ENCODE assay signal across 10 cellular contexts in genomic region chr11:76664578-76665061, GRCh38. TPM values are rescaled to one million over a fixed set of nuclear protein-coding genes. Genes with fewer than 3 reads are reported as not detected.
DNase-seq lines count a peak whose midpoint lies in the region; ATAC-seq, FAIRE-seq and TF ChIP-seq lines count a peak whose summit lies in the region.
"Had no signal": no experiment of that assay in that cellular context is flagged by ENCODE, and none has a peak within 500 bp of the region (broad histone marks: within the 10 kb centered on the region; RNA-seq: fewer than 3 reads in every experiment).

No MANE protein-coding gene starts in this region.

- no peak overlapping the region for H2BK5ac ChIP-seq in H1 (ENCODE audit: low read depth, low read length)

- no peak overlapping the region for H4K8ac ChIP-seq in H1 (ENCODE audit: extremely low read depth, insufficient read depth, low read length)

- no peak overlapping the region for H4K91ac ChIP-seq in H1 (replicated peaks; ENCODE audit: insufficient read length, low read length)

- H3K56ac ChIP-seq in H1 (replicated peaks; ENCODE audit: insufficient read length, low read depth, low read length) = no peak overlapping the region

- TF ChIP-seq CTCF in Peyer's patch (IDR thresholded peaks at IDR 0.05) (no peak), H1 (IDR thresholded peaks at IDR 0.05; ENCODE audit: control extremely low read depth in 1 of 3, insufficient read depth in 1 of 3, low read depth in 1 of 3, low read length in 3 of 3) (no peak), sigmoid colon (IDR thresholded peaks at IDR 0.05) (no peak), prostate gland (IDR thresholded peaks at IDR 0.05) (no peak)

- H4K5ac ChIP-seq in H1 (ENCODE audit: insufficient read length, low read depth, low read length) = no peak overlapping the region

- CTCF ChIA-PET in H1 (lab: Charles Lee; ENCODE audit: partially characterized antibody) = interaction anchor here (1.4 to 3.8 kb wide), 3 partner anchors 9 to 65 kb away, joined by 4 to 16 read pairs (median 4); no protein-coding TSS in a partner anchor

- H2AK5ac ChIP-seq in H1 (ENCODE audit: low read depth, low read length) = no peak overlapping the region

- H3K4me1 ChIP-seq in Peyer's patch (peaks cover 0 to 8% (median 6%) of the 10 kb centered on the region in 4 donors), H1 (replicated peaks in 1 of 4; ENCODE audit: control insufficient read depth in 3 of 4, insufficient read depth in 4 of 4, low read length in 3 of 4) (peaks cover 0 to 9% (median 1%) of the 10 kb centered on the region in 4 experiments; a peak in 4 of 7 replicates), sigmoid colon (peaks cover 0 to 6% (median 1%) of the 10 kb centered on the region in 4 donors), prostate gland (replicated peaks) (no peaks in the 10 kb centered on the region)
- H3K4me1 ChIP-seq: pancreas had no signal

- H3K14ac ChIP-seq in H1 (ENCODE audit: insufficient read length) = no peak overlapping the region

- H3K4me2 ChIP-seq in H1 (ENCODE audit: insufficient read depth in 1 of 2, low read depth in 2 of 2, low read length in 2 of 2) = no peak overlapping the region

- no peak overlapping the region for H3K9ac ChIP-seq in H1 (replicated peaks in 1 of 4; ENCODE audit: extremely low read depth in 1 of 4, low read depth in 3 of 4, low read length in 3 of 4)

- POLR2A ChIA-PET in H1 (lab: Charles Lee; ENCODE audit: partially characterized antibody) = no interaction called here

- intact Hi-C loops in sigmoid colon (cut with DNase I) = no loop called here
- intact Hi-C loops in prostate gland (cut with DNase I) = no loop called here

- no peak for TF ChIP-seq EP300 in H1 (IDR thresholded peaks at IDR 0.05; ENCODE audit: borderline replicate concordance in 1 of 2, low read depth in 2 of 2, low read length in 2 of 2)
- TF ChIP-seq EP300 in sigmoid colon (IDR thresholded peaks at IDR 0.05) = no peak

- H3K9me3 ChIP-seq in Peyer's patch = no peaks in the 10 kb centered on the region
- no peaks in the 10 kb centered on the region for H3K9me3 ChIP-seq in H1 (ENCODE audit: insufficient read depth in 2 of 2, low read depth in 1 of 2, low read length in 1 of 2)
- no peaks in the 10 kb centered on the region for H3K9me3 ChIP-seq in sigmoid colon
- no peaks in the 10 kb centered on the region for H3K9me3 ChIP-seq in prostate gland
- H3K9me3 ChIP-seq: pancreas had no signal

- H3K27me3 ChIP-seq in Peyer's patch (no peaks in the 10 kb centered on the region), H1 (replicated peaks in 1 of 4; ENCODE audit: control insufficient read depth in 3 of 4, extremely low read depth in 1 of 4, insufficient read depth in 3 of 4, low read length in 3 of 4) (peaks cover 0 to 7% (median 4%) of the 10 kb centered on the region in 4 experiments; a peak in 4 of 7 replicates), sigmoid colon (peaks cover 0 to 10% (median 0%) of the 10 kb centered on the region in 3 donors), prostate gland (replicated peaks; ENCODE audit: insufficient read depth) (no peaks in the 10 kb centered on the region)

- H2BK12ac ChIP-seq in H1 (ENCODE audit: low read depth, low read length) = no peak overlapping the region

- no peak for TF ChIP-seq RAD21 in H1 (IDR thresholded peaks at IDR 0.05 in 1 of 2, conservative IDR thresholded peaks at IDR 0.05 in 1 of 2; ENCODE audit: low read depth in 2 of 2, low read length in 2 of 2)

- no peak overlapping the region for H3K23ac ChIP-seq in H1 (ENCODE audit: insufficient read length)

- no peak for TF ChIP-seq POLR2A in GM12891 (IDR thresholded peaks at IDR 0.05; ENCODE audit: low read depth, low read length)
- TF ChIP-seq POLR2A in Peyer's patch (IDR thresholded peaks at IDR 0.05) = no peak
- TF ChIP-seq POLR2A in H1 (IDR thresholded peaks at IDR 0.05; ENCODE audit: control extremely low read depth in 1 of 2, low read depth in 2 of 2, low read length in 2 of 2) = no peak
- no peak for TF ChIP-seq POLR2A in sigmoid colon (IDR thresholded peaks at IDR 0.05)
- TF ChIP-seq POLR2A in prostate gland (IDR thresholded peaks at IDR 0.05) = no peak

- H3K18ac ChIP-seq in H1 (ENCODE audit: extremely low read depth, low read length) = no peak overlapping the region

- H3K79me1 ChIP-seq in H1 (ENCODE audit: low read depth, low read length) = no peaks in the 10 kb centered on the region

- H3K23me2 ChIP-seq in H1 (ENCODE audit: low read depth, low read length) = no peaks in the 10 kb centered on the region

- DNase-seq in GM12891 (ENCODE audit: insufficient read length, low spot score) (peak; percentile 59), Peyer's patch (peak in 2 of 3 donors; percentile 43 to 50), H1 (ENCODE audit: low read depth in 1 of 2, low spot score in 2 of 2) (no peak), sigmoid colon (peak; percentile 52), middle frontal gyrus (ENCODE audit: extremely low spot score, low spot score) (no peak), prostate gland (ENCODE audit: low spot score) (no peak), SIG-M5 (lab: John Stamatoyannopoulos, UW) (no peak)

- WGBS in H1 (ENCODE audit: extremely low coverage in 1 of 2, insufficient coverage in 1 of 2, insufficient read length in 1 of 2, insufficient replicate concordance in 2 of 2, low coverage in 1 of 2, low lambda C conversion rate in 2 of 2, missing lambda C conversion rate in 1 of 2), 2 experiments = 91% methylated on average over 11 of the region's 11 CpGs; no CpG with 5 or more reads in 1 of the 2 experiments
- 46 to 76% methylated on average over 11 of the region's 11 CpGs for WGBS in sigmoid colon, 2 donors
- 71% methylated on average over 11 of the region's 11 CpGs for WGBS in prostate gland

- H2BK20ac ChIP-seq in H1 (ENCODE audit: low read length) = no peak overlapping the region

- no peaks in the 10 kb centered on the region for H3K79me2 ChIP-seq in H1 (ENCODE audit: control insufficient read depth in 1 of 2, insufficient read depth in 2 of 2, low read length in 2 of 2)

- no peaks in the 10 kb centered on the region for H3K36me3 ChIP-seq in Peyer's patch
- H3K36me3 ChIP-seq in H1 (ENCODE audit: control insufficient read depth in 2 of 4, insufficient read depth in 4 of 4, low read length in 3 of 4) = no peaks in the 10 kb centered on the region
- H3K36me3 ChIP-seq in sigmoid colon = no peaks in the 10 kb centered on the region
- H3K36me3 ChIP-seq in prostate gland = no peaks in the 10 kb centered on the region
- H3K36me3 ChIP-seq: pancreas had no signal

- peak overlapping the region in 2 of 4 donors; percentile 3 to 39 for H3K27ac ChIP-seq in Peyer's patch
- no peak overlapping the region for H3K27ac ChIP-seq in H1 (ENCODE audit: low read depth, low read length)
- no peak overlapping the region for H3K27ac ChIP-seq in sigmoid colon
- no peak overlapping the region for H3K27ac ChIP-seq in prostate gland
- H3K27ac ChIP-seq: pancreas, VCaP had no signal

- ATAC-seq in GM19023 (IDR thresholded peaks at IDR 0.05; ENCODE audit: unreplicated experiment) = no peak
- ATAC-seq: pancreas had no signal

- no peaks in the 10 kb centered on the region for H4K20me1 ChIP-seq in H1 (replicated peaks in 1 of 2; ENCODE audit: control insufficient read depth in 1 of 2, insufficient read depth in 2 of 2, low read length in 2 of 2)

- FAIRE-seq in GM12891 (lab: Jason Lieb, UNC) (no peak), H1 (lab: Jason Lieb, UNC) (no peak)
- FAIRE-seq: pancreas had no signal

- H3K4me3 ChIP-seq in Peyer's patch (no peak overlapping the region), H1 (ENCODE audit: extremely low read depth in 1 of 4, insufficient read depth in 2 of 4, low read depth in 3 of 4, low read length in 4 of 4) (no peak overlapping the region), sigmoid colon (no peak overlapping the region), prostate gland (no peak overlapping the region)
- H3K4me3 ChIP-seq: pancreas had no signal

- H3K4ac ChIP-seq in H1 (replicated peaks; ENCODE audit: insufficient read length, low read depth, low read length) = no peak overlapping the region

- no peak overlapping the region for H2AFZ ChIP-seq in H1 (ENCODE audit: low read length)

- no peak overlapping the region for H2BK120ac ChIP-seq in H1 (replicated peaks; ENCODE audit: low read depth, low read length)

- H2BK15ac ChIP-seq in H1 (ENCODE audit: low read length) = 0 out of 2 replicates have a peak overlapping the region, but pooled peaks have one; percentile 46

TF ChIP-seq in GM12891, 5 proteins besides CTCF, POLR2A, EP300 and RAD21:
- TF ChIP-seq POLR2AphosphoS5 (IDR thresholded peaks at IDR 0.05; ENCODE audit: low read depth, low read length) (no peak), POU2F2 (IDR thresholded peaks at IDR 0.05; ENCODE audit: low read depth, low read length) (no peak), TAF1 (IDR thresholded peaks at IDR 0.05; ENCODE audit: low read depth, low read length) (no peak), PAX5 (IDR thresholded peaks at IDR 0.05; ENCODE audit: insufficient read depth, low read length, severe bottlenecking) (no peak)

TF ChIP-seq in H1, 55 proteins besides CTCF, POLR2A, EP300 and RAD21 (continues in another document):
- TF ChIP-seq TEAD4 (IDR thresholded peaks at IDR 0.05; ENCODE audit: low read depth, low read length) (no peak), JUN (IDR thresholded peaks at IDR 0.05; ENCODE audit: low read depth, low read length) (no peak), TAF1 (IDR thresholded peaks at IDR 0.05; ENCODE audit: low read depth, low read length) (no peak), CREB1 (IDR thresholded peaks at IDR 0.05) (no peak), BRCA1 (IDR thresholded peaks at IDR 0.05; ENCODE audit: low read depth, low read length) (no peak), KDM4A (IDR thresholded peaks at IDR 0.05; ENCODE audit: low read depth, low read length, severe bottlenecking) (no peak), TBP (IDR thresholded peaks at IDR 0.05; ENCODE audit: low read depth, low read length) (no peak), PHF8 (conservative IDR thresholded peaks at IDR 0.05; ENCODE audit: low read depth, low read length) (no peak), GABPA (IDR thresholded peaks at IDR 0.05; ENCODE audit: borderline replicate concordance, insufficient read depth, low read length) (no peak)

RNA-seq across cellular contexts. Expression of gene LRRC32, which starts 5.9 kb away (rescaled TPM):
- polyA plus RNA-seq in GM12891 (2012; ENCODE audit: low read depth, missing spikeins) = 2.0 TPM
- total RNA-seq in Peyer's patch (10 to 100 TPM in 3 of 4 donors, 1 to 10 TPM in 1; 4.0 to 36.7 (median 23.0) TPM), sigmoid colon (10 to 100 TPM in 3 of 4 donors, 1 to 10 TPM in 1; 6.4 to 30.7 (median 16.2) TPM), prostate gland (10 to 100 TPM; 16.2 to 37.3 TPM)
- 0.44 and 0.99 TPM in 2 replicates for total RNA-seq in H1 (2021; fragmentation: NEBNext Ultra II Directional; extraction: Animal tissue kit (Norgen Biotek cat#: 25700))
- polyA plus RNA-seq in H1 (2011; rRNA removed) (1.9 and 2.0 TPM in 2 replicates), sigmoid colon (10 to 100 TPM in 1 of 3 donors, 1 to 10 TPM in 1, under 1 TPM in 1; 0.69 to 18.3 (median 1.8) TPM)
- 1.0 TPM for polyA plus RNA-seq in H1 (2011; cell fraction: cytosol; rRNA removed)
- polyA plus RNA-seq in H1 (2011; cell fraction: nucleus; rRNA removed) = 0.88 TPM
- polyA plus RNA-seq in H1 (2012, experiment 1 of 2) = 1.0 to 3.3 TPM (median 1.7 TPM) in 4 replicates
- polyA plus RNA-seq in H1 (2012, experiment 2 of 2) = 1.0 TPM
- polyA plus RNA-seq in H1 (2013, experiment 1 of 2) = 1.1 TPM
- polyA plus RNA-seq in H1 (2013, experiment 2 of 2) = 1.2 TPM
- polyA minus RNA-seq in H1 (2011; rRNA and poly(A)+ RNA removed) = 0.95 and 1.2 TPM in 2 replicates
- 1.2 TPM for polyA minus RNA-seq in H1 (2011; cell fraction: cytosol; rRNA and poly(A)+ RNA removed)
- 0.50 TPM for polyA minus RNA-seq in H1 (2011; cell fraction: nucleus; rRNA and poly(A)+ RNA removed)

Comparison
In these comparisons a context has a peak if more than half of its experiments do, and no peak if none do; other contexts are left out.
1. DNase-seq: peak in GM12891 (single experiment), Peyer's patch (2 of 3) and sigmoid colon (single experiment); none in H1 (0 of 2), middle frontal gyrus (single experiment), prostate gland (single experiment) and SIG-M5 (single experiment).